1 cellular context compared by ENCODE assay signal in the genomic region with DNA sequence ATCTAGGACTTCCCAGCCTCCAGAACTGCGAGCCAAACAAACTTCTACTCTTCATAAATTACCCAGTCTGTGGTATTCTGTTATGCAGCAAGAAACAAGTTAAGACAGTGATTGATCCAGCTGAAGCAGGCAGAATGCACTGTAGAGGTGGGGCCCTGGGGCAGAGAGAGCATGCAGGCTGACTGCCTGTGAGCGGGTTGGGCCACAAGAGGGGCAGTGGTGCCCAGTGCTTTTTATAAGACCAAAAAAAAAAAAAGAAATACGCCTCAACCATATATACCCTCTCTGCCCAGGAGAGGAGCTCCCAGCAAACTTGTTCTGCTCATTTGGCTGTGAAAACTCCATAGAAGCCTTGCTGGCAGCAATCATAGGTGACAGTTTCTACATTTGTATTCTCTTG.
TF ChIP-seq lines count a peak whose summit lies in the region.

No MANE protein-coding gene starts in this region.

TF ChIP-seq in H1, 55 proteins besides CTCF, POLR2A, EP300 and RAD21:
- no peak for TF ChIP-seq PHF8 (conservative IDR thresholded peaks at IDR 0.05; ENCODE audit: low read depth, low read length)
- no peak for TF ChIP-seq YY1 (IDR thresholded peaks at IDR 0.05; ENCODE audit: low read depth, low read length)
- no peak for TF ChIP-seq SAP30 (IDR thresholded peaks at IDR 0.05; ENCODE audit: insufficient read depth, insufficient replicate concordance, low read length)
- no peak for TF ChIP-seq NANOG (IDR thresholded peaks at IDR 0.05; ENCODE audit: insufficient read depth, low read depth, low read length, poor library complexity, severe bottlenecking)
- no peak for TF ChIP-seq KDM1A (IDR thresholded peaks at IDR 0.05; ENCODE audit: borderline replicate concordance, low read length)
- TF ChIP-seq GABPA (IDR thresholded peaks at IDR 0.05; ENCODE audit: borderline replicate concordance, insufficient read depth, low read length) = no peak
- no peak for TF ChIP-seq ASH2L (IDR thresholded peaks at IDR 0.05; ENCODE audit: low read length)
- TF ChIP-seq EGR1 (IDR thresholded peaks at IDR 0.05; ENCODE audit: borderline replicate concordance, low read depth, low read length) = no peak
- no peak for TF ChIP-seq SIN3A (conservative IDR thresholded peaks at IDR 0.05 in 1 of 2, IDR thresholded peaks at IDR 0.05 in 1 of 2; ENCODE audit: low read depth in 1 of 2, low read length in 2 of 2)
- no peak for TF ChIP-seq BACH1 (IDR thresholded peaks at IDR 0.05; ENCODE audit: low read length)
- no peak for TF ChIP-seq FOSL1 (IDR thresholded peaks at IDR 0.05; ENCODE audit: insufficient read depth, low read depth, low read length)
- no peak for TF ChIP-seq CTBP2 (IDR thresholded peaks at IDR 0.05; ENCODE audit: borderline replicate concordance, insufficient read depth, insufficient read length, low read length)
